In the genomic region with DNA sequence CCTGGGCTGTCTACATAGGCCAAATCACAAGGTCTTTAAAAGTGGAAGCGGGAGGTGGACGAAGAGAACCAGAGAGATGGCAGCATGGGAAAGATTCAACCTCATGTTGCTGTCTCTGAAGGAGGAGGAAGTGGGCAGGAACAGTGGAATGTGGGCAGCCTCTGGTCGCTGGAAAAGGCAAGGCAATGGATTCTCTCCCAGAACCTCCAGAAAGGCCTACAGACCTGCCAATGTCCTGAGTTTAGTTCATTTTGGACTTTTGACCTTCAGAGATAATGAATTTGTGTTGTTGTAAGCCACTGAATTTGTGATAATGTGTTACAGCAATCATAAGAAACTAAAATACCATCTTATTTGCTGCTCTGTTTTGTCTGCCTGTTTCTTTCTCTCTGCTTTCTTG, we compare ENCODE assay signal across 2 cellular contexts.
TF ChIP-seq lines count a peak whose summit lies in the region.

No MANE protein-coding gene starts in this region.

TF ChIP-seq in SK-N-SH, 30 proteins besides CTCF, POLR2A, EP300 and RAD21 (continued from another document):
- TF ChIP-seq POLR2AphosphoS5 (IDR thresholded peaks at IDR 0.05; ENCODE audit: low read depth, low read length) (no peak), SIN3A (IDR thresholded peaks at IDR 0.05; ENCODE audit: borderline replicate concordance, low read depth, low read length) (no peak), EZH2phosphoT487 (IDR thresholded peaks at IDR 0.05; ENCODE audit: borderline replicate concordance, low read depth) (no peak), RFX5 (IDR thresholded peaks at IDR 0.05; ENCODE audit: low read length) (no peak), ELF1 (IDR thresholded peaks at IDR 0.05) (no peak), GABPA (IDR thresholded peaks at IDR 0.05; ENCODE audit: low read depth) (no peak), FOSL2 (IDR thresholded peaks at IDR 0.05; ENCODE audit: borderline replicate concordance, low read depth) (no peak), RCOR1 (IDR thresholded peaks at IDR 0.05; ENCODE audit: low read length) (no peak), TCF12 (IDR thresholded peaks at IDR 0.05) (no peak)
- TF ChIP-seq, protein P1, sequence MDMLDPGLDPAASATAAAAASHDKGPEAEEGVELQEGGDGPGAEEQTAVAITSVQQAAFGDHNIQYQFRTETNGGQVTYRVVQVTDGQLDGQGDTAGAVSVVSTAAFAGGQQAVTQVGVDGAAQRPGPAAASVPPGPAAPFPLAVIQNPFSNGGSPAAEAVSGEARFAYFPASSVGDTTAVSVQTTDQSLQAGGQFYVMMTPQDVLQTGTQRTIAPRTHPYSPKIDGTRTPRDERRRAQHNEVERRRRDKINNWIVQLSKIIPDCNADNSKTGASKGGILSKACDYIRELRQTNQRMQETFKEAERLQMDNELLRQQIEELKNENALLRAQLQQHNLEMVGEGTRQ (IDR thresholded peaks at IDR 0.05; ENCODE audit: borderline replicate concordance, low read depth, low read length) = no peak
- TF ChIP-seq, protein P2, sequence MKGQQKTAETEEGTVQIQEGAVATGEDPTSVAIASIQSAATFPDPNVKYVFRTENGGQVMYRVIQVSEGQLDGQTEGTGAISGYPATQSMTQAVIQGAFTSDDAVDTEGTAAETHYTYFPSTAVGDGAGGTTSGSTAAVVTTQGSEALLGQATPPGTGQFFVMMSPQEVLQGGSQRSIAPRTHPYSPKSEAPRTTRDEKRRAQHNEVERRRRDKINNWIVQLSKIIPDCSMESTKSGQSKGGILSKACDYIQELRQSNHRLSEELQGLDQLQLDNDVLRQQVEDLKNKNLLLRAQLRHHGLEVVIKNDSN (IDR thresholded peaks at IDR 0.05; ENCODE audit: borderline replicate concordance, low read depth) = no peak

TF ChIP-seq in SK-N-SH treated with all-trans-retinoic acid at 6 μM for 48 hours, 23 proteins besides CTCF, POLR2A, EP300 and RAD21 (continued from another document):
- TF ChIP-seq RARB (CRISPR knock-in tag; IDR thresholded peaks at IDR 0.05) (no peak), OSR1 (CRISPR knock-in tag; IDR thresholded peaks at IDR 0.05) (no peak), ZNF565 (CRISPR knock-in tag; conservative IDR thresholded peaks at IDR 0.05; ENCODE audit: low read depth) (no peak), SNAI2 (CRISPR knock-in tag; IDR thresholded peaks at IDR 0.05) (no peak), ZNF8 (CRISPR knock-in tag; IDR thresholded peaks at IDR 0.05) (no peak), BACH2 (CRISPR knock-in tag; IDR thresholded peaks at IDR 0.05; ENCODE audit: borderline replicate concordance) (no peak), CSDC2 (CRISPR knock-in tag; IDR thresholded peaks at IDR 0.05) (no peak), TCF4 (CRISPR knock-in tag; IDR thresholded peaks at IDR 0.05; ENCODE audit: borderline replicate concordance) (no peak), ZC3H10 (CRISPR knock-in tag; IDR thresholded peaks at IDR 0.05) (no peak), ZNF70 (CRISPR knock-in tag; IDR thresholded peaks at IDR 0.05) (no peak), GLIS3 (CRISPR knock-in tag; IDR thresholded peaks at IDR 0.05) (no peak)
- TF ChIP-seq, protein P3, sequence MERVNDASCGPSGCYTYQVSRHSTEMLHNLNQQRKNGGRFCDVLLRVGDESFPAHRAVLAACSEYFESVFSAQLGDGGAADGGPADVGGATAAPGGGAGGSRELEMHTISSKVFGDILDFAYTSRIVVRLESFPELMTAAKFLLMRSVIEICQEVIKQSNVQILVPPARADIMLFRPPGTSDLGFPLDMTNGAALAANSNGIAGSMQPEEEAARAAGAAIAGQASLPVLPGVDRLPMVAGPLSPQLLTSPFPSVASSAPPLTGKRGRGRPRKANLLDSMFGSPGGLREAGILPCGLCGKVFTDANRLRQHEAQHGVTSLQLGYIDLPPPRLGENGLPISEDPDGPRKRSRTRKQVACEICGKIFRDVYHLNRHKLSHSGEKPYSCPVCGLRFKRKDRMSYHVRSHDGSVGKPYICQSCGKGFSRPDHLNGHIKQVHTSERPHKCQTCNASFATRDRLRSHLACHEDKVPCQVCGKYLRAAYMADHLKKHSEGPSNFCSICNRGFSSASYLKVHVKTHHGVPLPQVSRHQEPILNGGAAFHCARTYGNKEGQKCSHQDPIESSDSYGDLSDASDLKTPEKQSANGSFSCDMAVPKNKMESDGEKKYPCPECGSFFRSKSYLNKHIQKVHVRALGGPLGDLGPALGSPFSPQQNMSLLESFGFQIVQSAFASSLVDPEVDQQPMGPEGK (CRISPR knock-in tag; IDR thresholded peaks at IDR 0.05; ENCODE audit: borderline replicate concordance) = no peak
- TF ChIP-seq, protein P4, sequence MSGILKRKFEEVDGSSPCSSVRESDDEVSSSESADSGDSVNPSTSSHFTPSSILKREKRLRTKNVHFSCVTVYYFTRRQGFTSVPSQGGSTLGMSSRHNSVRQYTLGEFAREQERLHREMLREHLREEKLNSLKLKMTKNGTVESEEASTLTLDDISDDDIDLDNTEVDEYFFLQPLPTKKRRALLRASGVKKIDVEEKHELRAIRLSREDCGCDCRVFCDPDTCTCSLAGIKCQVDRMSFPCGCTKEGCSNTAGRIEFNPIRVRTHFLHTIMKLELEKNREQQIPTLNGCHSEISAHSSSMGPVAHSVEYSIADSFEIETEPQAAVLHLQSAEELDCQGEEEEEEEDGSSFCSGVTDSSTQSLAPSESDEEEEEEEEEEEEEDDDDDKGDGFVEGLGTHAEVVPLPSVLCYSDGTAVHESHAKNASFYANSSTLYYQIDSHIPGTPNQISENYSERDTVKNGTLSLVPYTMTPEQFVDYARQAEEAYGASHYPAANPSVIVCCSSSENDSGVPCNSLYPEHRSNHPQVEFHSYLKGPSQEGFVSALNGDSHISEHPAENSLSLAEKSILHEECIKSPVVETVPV (CRISPR knock-in tag; IDR thresholded peaks at IDR 0.05) = no peak
- TF ChIP-seq, protein P5, sequence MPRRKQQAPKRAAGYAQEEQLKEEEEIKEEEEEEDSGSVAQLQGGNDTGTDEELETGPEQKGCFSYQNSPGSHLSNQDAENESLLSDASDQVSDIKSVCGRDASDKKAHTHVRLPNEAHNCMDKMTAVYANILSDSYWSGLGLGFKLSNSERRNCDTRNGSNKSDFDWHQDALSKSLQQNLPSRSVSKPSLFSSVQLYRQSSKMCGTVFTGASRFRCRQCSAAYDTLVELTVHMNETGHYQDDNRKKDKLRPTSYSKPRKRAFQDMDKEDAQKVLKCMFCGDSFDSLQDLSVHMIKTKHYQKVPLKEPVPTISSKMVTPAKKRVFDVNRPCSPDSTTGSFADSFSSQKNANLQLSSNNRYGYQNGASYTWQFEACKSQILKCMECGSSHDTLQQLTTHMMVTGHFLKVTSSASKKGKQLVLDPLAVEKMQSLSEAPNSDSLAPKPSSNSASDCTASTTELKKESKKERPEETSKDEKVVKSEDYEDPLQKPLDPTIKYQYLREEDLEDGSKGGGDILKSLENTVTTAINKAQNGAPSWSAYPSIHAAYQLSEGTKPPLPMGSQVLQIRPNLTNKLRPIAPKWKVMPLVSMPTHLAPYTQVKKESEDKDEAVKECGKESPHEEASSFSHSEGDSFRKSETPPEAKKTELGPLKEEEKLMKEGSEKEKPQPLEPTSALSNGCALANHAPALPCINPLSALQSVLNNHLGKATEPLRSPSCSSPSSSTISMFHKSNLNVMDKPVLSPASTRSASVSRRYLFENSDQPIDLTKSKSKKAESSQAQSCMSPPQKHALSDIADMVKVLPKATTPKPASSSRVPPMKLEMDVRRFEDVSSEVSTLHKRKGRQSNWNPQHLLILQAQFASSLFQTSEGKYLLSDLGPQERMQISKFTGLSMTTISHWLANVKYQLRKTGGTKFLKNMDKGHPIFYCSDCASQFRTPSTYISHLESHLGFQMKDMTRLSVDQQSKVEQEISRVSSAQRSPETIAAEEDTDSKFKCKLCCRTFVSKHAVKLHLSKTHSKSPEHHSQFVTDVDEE (CRISPR knock-in tag; IDR thresholded peaks at IDR 0.05) = no peak
